In genomic region chr5:175379867-175380266, GRCh38 we compare ENCODE assay signal across 33 cellular contexts.
"Had no signal": no experiment of that assay in that cellular context is flagged by ENCODE, and none has a peak within 500 bp of the region (broad histone marks: within the 10 kb centered on the region; RNA-seq: fewer than 3 reads in every experiment).

No MANE protein-coding gene starts in this region.

- DNase-seq: activated CD4-positive, alpha-beta memory T cell treated with anti-CD3 and anti-CD28 coated beads, Interleukin-2, amount 10 ng/mL, durations not matched to agents 7 days and 5 days; activated CD4-positive, alpha-beta T cell treated with anti-CD3 and anti-CD28 coated beads for 1 hour; activated CD4-positive, alpha-beta T cell treated with anti-CD3 and anti-CD28 coated beads for 48 hours; activated CD4-positive, CD25-positive, alpha-beta regulatory T cell; activated CD8-positive, alpha-beta memory T cell treated with anti-CD3 and anti-CD28 coated beads for 24 hours; activated CD8-positive, alpha-beta memory T cell treated with anti-CD3 and anti-CD28 coated beads, Interleukin-2, amount 10 ng/mL, durations not matched to agents 7 days and 5 days; activated CD8-positive, alpha-beta memory T cell treated with anti-CD3 and anti-CD28 coated beads, Interleukin-2, amount 50 U/mL, for 48 hours; activated effector memory CD4-positive, alpha-beta T cell treated with Interleukin-2 at 50 U/mL for 16 hours; activated naive CD4-positive, alpha-beta T cell treated with anti-CD3 and anti-CD28 coated beads, Interleukin-2, amount 10 ng/mL, durations not matched to agents 7 days and 5 days; activated naive CD8-positive, alpha-beta T cell treated with anti-CD3 and anti-CD28 coated beads, Interleukin-2, amount 50 U/mL, for 24 hours; activated T-cell treated with anti-CD3 and anti-CD28 coated beads, Interleukin-2, amount 50 U/mL, for 48 hours; anterior cingulate cortex; caudate nucleus; cerebellar nuclear complex; Kasumi-1; MG63; NCI-H1048; NCI-H1105 treated with DMSO at 0.1 percent for 48 hours; NCI-H1436; NCI-H1694; NCI-H1930; NCI-H345; NCI-H524 treated with DMSO at 0.1 percent for 48 hours; Peyer's patch; SIG-M5; T1000; WERI-Rb-1 had no signal

- H3K27ac ChIP-seq: Peyer's patch, RWPE1, WERI-Rb-1 had no signal

- H3K4me1 Mint-ChIP-seq: activated CD4-positive, alpha-beta memory T cell treated with anti-CD3 and anti-CD28 coated beads, Interleukin-2, amount 10 ng/mL, durations not matched to agents 7 days and 5 days; activated CD8-positive, alpha-beta memory T cell treated with anti-CD3 and anti-CD28 coated beads, Interleukin-2, amount 10 ng/mL, durations not matched to agents 7 days and 5 days; activated naive CD4-positive, alpha-beta T cell treated with anti-CD3 and anti-CD28 coated beads, Interleukin-2, amount 10 ng/mL, durations not matched to agents 7 days and 5 days; activated naive CD8-positive, alpha-beta T cell treated with anti-CD3 and anti-CD28 coated beads, Interleukin-2, amount 50 U/mL, for 24 hours had no signal

- H3K27ac Mint-ChIP-seq: activated CD4-positive, alpha-beta memory T cell treated with anti-CD3 and anti-CD28 coated beads, Interleukin-2, amount 10 ng/mL, durations not matched to agents 7 days and 5 days; activated CD8-positive, alpha-beta memory T cell treated with anti-CD3 and anti-CD28 coated beads, Interleukin-2, amount 10 ng/mL, durations not matched to agents 7 days and 5 days; activated naive CD4-positive, alpha-beta T cell treated with anti-CD3 and anti-CD28 coated beads, Interleukin-2, amount 10 ng/mL, durations not matched to agents 7 days and 5 days; activated naive CD8-positive, alpha-beta T cell; activated naive CD8-positive, alpha-beta T cell treated with anti-CD3 and anti-CD28 coated beads, Interleukin-2, amount 50 U/mL, for 24 hours; brain had no signal

- ATAC-seq: activated CD8-positive, alpha-beta memory T cell treated with anti-CD3 and anti-CD28 coated beads, Interleukin-2, amount 10 ng/mL, durations not matched to agents 7 days and 5 days; activated naive CD8-positive, alpha-beta T cell treated with anti-CD3 and anti-CD28 coated beads, Interleukin-2, amount 50 U/mL, for 24 hours; Right ventricle myocardium inferior had no signal

- FAIRE-seq: bronchial epithelial cell had no signal

- H3K36me3 Mint-ChIP-seq: activated CD8-positive, alpha-beta memory T cell treated with anti-CD3 and anti-CD28 coated beads, Interleukin-2, amount 10 ng/mL, durations not matched to agents 7 days and 5 days; activated naive CD4-positive, alpha-beta T cell treated with anti-CD3 and anti-CD28 coated beads, Interleukin-2, amount 10 ng/mL, durations not matched to agents 7 days and 5 days; activated naive CD8-positive, alpha-beta T cell; brain had no signal

- H3K9me3 Mint-ChIP-seq: activated CD4-positive, alpha-beta memory T cell treated with anti-CD3 and anti-CD28 coated beads, Interleukin-2, amount 10 ng/mL, durations not matched to agents 7 days and 5 days; activated naive CD4-positive, alpha-beta T cell treated with anti-CD3 and anti-CD28 coated beads, Interleukin-2, amount 10 ng/mL, durations not matched to agents 7 days and 5 days; activated naive CD8-positive, alpha-beta T cell treated with anti-CD3 and anti-CD28 coated beads, Interleukin-2, amount 50 U/mL, for 24 hours had no signal

- H3K4me3 ChIP-seq: MG63, Peyer's patch, SK-N-MC had no signal

- H3K4me3 Mint-ChIP-seq: activated CD4-positive, alpha-beta memory T cell treated with anti-CD3 and anti-CD28 coated beads, Interleukin-2, amount 10 ng/mL, durations not matched to agents 7 days and 5 days; activated CD8-positive, alpha-beta memory T cell treated with anti-CD3 and anti-CD28 coated beads, Interleukin-2, amount 10 ng/mL, durations not matched to agents 7 days and 5 days; activated naive CD4-positive, alpha-beta T cell treated with anti-CD3 and anti-CD28 coated beads, Interleukin-2, amount 10 ng/mL, durations not matched to agents 7 days and 5 days; activated naive CD8-positive, alpha-beta T cell; activated naive CD8-positive, alpha-beta T cell treated with anti-CD3 and anti-CD28 coated beads, Interleukin-2, amount 50 U/mL, for 24 hours; brain had no signal
